Comparison of ENCODE assay signal across 21 cellular contexts in the genomic region with DNA sequence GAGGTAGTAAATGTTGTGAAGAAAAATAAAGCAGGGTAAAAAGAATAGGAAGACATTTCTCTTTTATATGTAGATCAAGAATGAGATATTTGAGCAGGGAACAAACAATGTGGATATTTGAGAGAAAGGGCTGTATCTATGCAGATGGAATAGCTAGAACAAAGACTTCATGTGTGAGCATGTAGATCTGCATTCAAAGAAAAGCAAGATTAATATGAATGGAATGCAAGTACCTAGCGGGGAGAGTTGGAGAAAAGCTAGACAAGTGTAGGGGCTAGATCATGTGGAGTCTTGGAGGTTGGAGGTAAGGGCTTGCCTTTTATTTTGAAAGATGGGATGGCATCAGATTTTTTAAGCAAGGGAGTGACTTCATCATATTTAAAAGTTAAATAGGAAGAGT.
"Had no signal": no experiment of that assay in that cellular context is flagged by ENCODE, and none has a peak within 500 bp of the region (broad histone marks: within the 10 kb centered on the region; RNA-seq: fewer than 3 reads in every experiment).

No MANE protein-coding gene starts in this region.

- H3K4me2 ChIP-seq: SK-N-SH had no signal

- H3K4me3 ChIP-seq: ascending aorta, colonic mucosa, gastrocnemius medialis, heart left ventricle, pancreas, right lobe of liver, stomach had no signal

- H3K4me1 ChIP-seq: ascending aorta, colonic mucosa had no signal

- H3K9me3 ChIP-seq: ascending aorta, colonic mucosa, gastrocnemius medialis, pancreas, right lobe of liver, SK-N-SH, stomach had no signal

- H3K27ac Mint-ChIP-seq: activated CD4-positive, alpha-beta T cell treated with anti-CD3 and anti-CD28 coated beads, Interleukin-2, amount 10 ng/mL, durations not matched to agents 7 days and 5 days; activated CD8-positive, alpha-beta T cell treated with anti-CD3 and anti-CD28 coated beads, Interleukin-2, amount 10 ng/mL, durations not matched to agents 7 days and 5 days; activated naive CD4-positive, alpha-beta T cell treated with anti-CD3 and anti-CD28 coated beads for 36 hours; T-helper 2 cell treated with Interferon-gamma antibody and Interleukin-4, amounts not matched to agents 5 μg/mL and 100 μg/mL, for 36 hours; type B pancreatic cell had no signal

- H3K27me3 Mint-ChIP-seq: activated CD4-positive, alpha-beta T cell treated with anti-CD3 and anti-CD28 coated beads, Interleukin-2, amount 10 ng/mL, durations not matched to agents 7 days and 5 days; naive thymus-derived CD4-positive, alpha-beta T cell; type B pancreatic cell had no signal

- H3K36me3 ChIP-seq: ascending aorta, colonic mucosa, gastrocnemius medialis, pancreas, right lobe of liver had no signal

- FAIRE-seq: pancreas, small intestine, TTC549 had no signal

- H3K27me3 ChIP-seq: ascending aorta, colonic mucosa, gastrocnemius medialis, heart left ventricle, pancreas, right lobe of liver, stomach had no signal

- H3K4me3 Mint-ChIP-seq: activated CD4-positive, alpha-beta T cell treated with anti-CD3 and anti-CD28 coated beads, Interleukin-2, amount 10 ng/mL, durations not matched to agents 7 days and 5 days; activated CD8-positive, alpha-beta T cell treated with anti-CD3 and anti-CD28 coated beads, Interleukin-2, amount 10 ng/mL, durations not matched to agents 7 days and 5 days; activated naive CD4-positive, alpha-beta T cell treated with anti-CD3 and anti-CD28 coated beads for 36 hours; activated T-cell treated with anti-CD3 and anti-CD28 coated beads, Interleukin-2, amount 50 U/mL, for 4 hours; stimulated activated effector memory CD8-positive, alpha-beta T cell treated with anti-CD3 and anti-CD28 coated beads, Interleukin-12 subunit alpha, Interleukin-12 subunit beta, amount 100 ng/mL, for 72 hours; T-helper 2 cell treated with Interferon-gamma antibody and Interleukin-4, amounts not matched to agents 5 μg/mL and 100 μg/mL, for 36 hours; type B pancreatic cell had no signal

- H3K27ac ChIP-seq: ascending aorta, colonic mucosa, gastrocnemius medialis, pancreas, right lobe of liver, stomach had no signal

- H3K9ac ChIP-seq: SK-N-SH had no signal

- DNase-seq: activated CD4-positive, alpha-beta T cell treated with anti-CD3 and anti-CD28 coated beads, Interleukin-2, amount 10 ng/mL, durations not matched to agents 7 days and 5 days; activated CD8-positive, alpha-beta memory T cell treated with anti-CD3 and anti-CD28 coated beads, Interleukin-2, amount 50 U/mL, for 4 hours; activated CD8-positive, alpha-beta T cell treated with anti-CD3 and anti-CD28 coated beads, Interleukin-2, amount 10 ng/mL, durations not matched to agents 7 days and 5 days; activated naive CD4-positive, alpha-beta T cell treated with anti-CD3 and anti-CD28 coated beads for 36 hours; activated T-cell treated with anti-CD3 and anti-CD28 coated beads, Interleukin-2, amount 50 U/mL, for 4 hours; caudate nucleus; colonic mucosa; gastrocnemius medialis; heart left ventricle; naive thymus-derived CD4-positive, alpha-beta T cell; right lobe of liver; SK-N-SH; small intestine; stimulated activated CD4-positive, alpha-beta T cell treated with anti-CD3 and anti-CD28 coated beads, Interleukin-4, amount 100 ng/mL, for 24 hours; stomach had no signal

- H3K9me3 Mint-ChIP-seq: T-helper 2 cell treated with Interferon-gamma antibody and Interleukin-4, amounts not matched to agents 5 μg/mL and 100 μg/mL, for 36 hours had no signal
